Comparison of ENCODE assay signal across 17 cellular contexts in the genomic region with DNA sequence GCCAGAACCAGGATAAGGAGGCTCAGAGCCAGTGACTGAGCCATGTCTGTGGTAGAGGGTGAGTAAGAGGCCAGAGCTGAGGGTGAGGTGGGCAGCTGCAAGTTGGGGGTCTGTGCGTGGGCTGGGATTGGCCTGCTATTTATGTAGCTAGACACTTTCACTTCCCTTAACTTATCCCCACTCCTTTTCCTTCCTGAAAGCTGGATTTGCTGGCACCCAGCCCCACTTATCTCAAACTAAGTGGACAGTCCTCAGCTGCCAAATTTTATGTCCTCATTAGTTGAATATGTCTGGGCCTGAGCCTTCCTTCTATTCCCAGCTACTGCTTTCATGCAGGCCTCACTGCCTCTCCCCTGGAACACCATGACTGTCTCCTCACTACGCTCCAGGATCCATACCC. TPM values are rescaled to one million over a fixed set of nuclear protein-coding genes. Genes with fewer than 3 reads are reported as not detected.
DNase-seq lines count a peak whose midpoint lies in the region; ATAC-seq, FAIRE-seq and TF ChIP-seq lines count a peak whose summit lies in the region.
"Had no signal": no experiment of that assay in that cellular context is flagged by ENCODE, and none has a peak within 500 bp of the region (broad histone marks: within the 10 kb centered on the region; RNA-seq: fewer than 3 reads in every experiment).

A gene with protein sequence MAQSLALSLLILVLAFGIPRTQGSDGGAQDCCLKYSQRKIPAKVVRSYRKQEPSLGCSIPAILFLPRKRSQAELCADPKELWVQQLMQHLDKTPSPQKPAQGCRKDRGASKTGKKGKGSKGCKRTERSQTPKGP (minus strand): TSS at position 114 of the 400 bp plus-strand sequence. CDS start 70 bp downstream, at position 44.

- no peaks in the 10 kb centered on the region for H3K9me1 ChIP-seq in endothelial cell of umbilical vein (replicated peaks; ENCODE audit: control insufficient read depth, extremely low read depth, insufficient read depth, low read length)

- H3K4me3 ChIP-seq in endothelial cell of umbilical vein (replicated peaks in 1 of 3; ENCODE audit: insufficient read depth in 1 of 3, low read depth in 1 of 3, low read length in 3 of 3): no peak within 1 kb of the TSS
- no peak within 1 kb of the TSS for H3K4me3 ChIP-seq in left lung
- H3K4me3 ChIP-seq: GM23338 had no signal

- H3K27me3 ChIP-seq in endothelial cell of umbilical vein (ENCODE audit: control insufficient read depth in 2 of 2, insufficient read depth in 2 of 2, low read length in 2 of 2) (peaks cover 12 to 28% of the 10 kb centered on the region in 2 experiments), left lung (no peaks in the 10 kb centered on the region)

- H3K27ac Mint-ChIP-seq in stimulated activated effector memory CD8-positive, alpha-beta T cell treated with anti-CD3 and anti-CD28 coated beads, Interleukin-12 subunit alpha, Interleukin-12 subunit beta, amount 100 ng/mL, for 72 hours: no peak within 1 kb of the TSS
- H3K27ac Mint-ChIP-seq: activated CD4-positive, alpha-beta T cell treated with anti-CD3 and anti-CD28 coated beads, Interleukin-2, amount 10 ng/mL, durations not matched to agents 7 days and 5 days; activated T-helper 1 cell treated with anti-CD3 and anti-CD28 coated beads, Interleukin-12 subunit alpha, Interleukin-12 subunit beta, Interleukin-2, Interleukin-4 antibody, amounts not matched to agents 30 ng/mL and 10 ng/mL and 1 ng/mL, durations not matched to agents 14 hours and 24 hours and 36 hours; endodermal cell; GM23338; stimulated activated naive CD8-positive, alpha-beta T cell treated with anti-CD3 and anti-CD28 coated beads, Interleukin-15, Interleukin-2, amounts not matched to agents 100 ng/mL and 50 ng/mL, for 24 hours had no signal

- dilution Hi-C loops in endothelial cell of umbilical vein (cut with MboI; ENCODE audit: extremely low pct_ligation_motif_present, low sequenced_read_pairs): no loop called here

- no peak within 1 kb of the TSS for H3K4me2 ChIP-seq in endothelial cell of umbilical vein (ENCODE audit: insufficient read depth, low read length)
- H3K4me2 ChIP-seq: GM23338 had no signal

- no peaks in the 10 kb centered on the region for H3K79me2 ChIP-seq in endothelial cell of umbilical vein (ENCODE audit: control insufficient read depth, insufficient read depth, low read length)

- CTCF ChIA-PET in endothelial cell of umbilical vein (lab: Charles Lee): interaction anchor here (0.7 to 2.0 kb wide), 5 partner anchors 9 to 183 kb away, joined by 3 to 8 read pairs (median 3); no protein-coding TSS in a partner anchor

- TF ChIP-seq CTCF in endothelial cell of umbilical vein (IDR thresholded peaks at IDR 0.05; ENCODE audit: extremely low read depth in 1 of 2, insufficient read depth in 1 of 2, low read depth in 1 of 2, low read length in 2 of 2): no peak
- no peak for TF ChIP-seq CTCF in left lung (IDR thresholded peaks at IDR 0.05)

- peak; percentile 17 for ATAC-seq in left lung
- peak; percentile 19 for ATAC-seq in stimulated activated effector memory CD8-positive, alpha-beta T cell treated with anti-CD3 and anti-CD28 coated beads, Interleukin-12 subunit alpha, Interleukin-12 subunit beta, amount 100 ng/mL, for 72 hours
- ATAC-seq: GM23338 had no signal

- intact Hi-C loops in endothelial cell of umbilical vein (cut with micrococcal nuclease): no loop called here
- intact Hi-C loops in left lung (cut with DNase I): no loop called here

- H3K4me3 Mint-ChIP-seq in stimulated activated effector memory CD8-positive, alpha-beta T cell treated with anti-CD3 and anti-CD28 coated beads, Interleukin-12 subunit alpha, Interleukin-12 subunit beta, amount 100 ng/mL, for 72 hours: no peak within 1 kb of the TSS
- H3K4me3 Mint-ChIP-seq: activated CD4-positive, alpha-beta T cell treated with anti-CD3 and anti-CD28 coated beads, Interleukin-2, amount 10 ng/mL, durations not matched to agents 7 days and 5 days; activated T-helper 1 cell treated with anti-CD3 and anti-CD28 coated beads, Interleukin-12 subunit alpha, Interleukin-12 subunit beta, Interleukin-2, Interleukin-4 antibody, amounts not matched to agents 30 ng/mL and 10 ng/mL and 1 ng/mL, durations not matched to agents 14 hours and 24 hours and 36 hours; endodermal cell; GM23338; stimulated activated naive CD8-positive, alpha-beta T cell treated with anti-CD3 and anti-CD28 coated beads, Interleukin-15, Interleukin-2, amounts not matched to agents 100 ng/mL and 50 ng/mL, for 24 hours had no signal

- no peaks in the 10 kb centered on the region for H4K20me1 ChIP-seq in endothelial cell of umbilical vein (replicated peaks; ENCODE audit: control insufficient read depth, extremely low read depth, insufficient read depth, low read length)

- no peak within 1 kb of the TSS for H2AFZ ChIP-seq in endothelial cell of umbilical vein (ENCODE audit: low read depth, low read length)
- H2AFZ ChIP-seq: GM23338 had no signal

- no peaks in the 10 kb centered on the region for H3K9me3 Mint-ChIP-seq in stimulated activated effector memory CD8-positive, alpha-beta T cell treated with anti-CD3 and anti-CD28 coated beads, Interleukin-12 subunit alpha, Interleukin-12 subunit beta, amount 100 ng/mL, for 72 hours
- H3K9me3 Mint-ChIP-seq: activated CD4-positive, alpha-beta T cell treated with anti-CD3 and anti-CD28 coated beads, Interleukin-2, amount 10 ng/mL, durations not matched to agents 7 days and 5 days; activated T-helper 1 cell treated with anti-CD3 and anti-CD28 coated beads, Interleukin-12 subunit alpha, Interleukin-12 subunit beta, Interleukin-2, Interleukin-4 antibody, amounts not matched to agents 30 ng/mL and 10 ng/mL and 1 ng/mL, durations not matched to agents 14 hours and 24 hours and 36 hours; endodermal cell; GM23338; stimulated activated naive CD8-positive, alpha-beta T cell treated with anti-CD3 and anti-CD28 coated beads, Interleukin-15, Interleukin-2, amounts not matched to agents 100 ng/mL and 50 ng/mL, for 24 hours had no signal

- no peaks in the 10 kb centered on the region for H3K4me1 Mint-ChIP-seq in stimulated activated effector memory CD8-positive, alpha-beta T cell treated with anti-CD3 and anti-CD28 coated beads, Interleukin-12 subunit alpha, Interleukin-12 subunit beta, amount 100 ng/mL, for 72 hours
- H3K4me1 Mint-ChIP-seq: activated CD4-positive, alpha-beta T cell treated with anti-CD3 and anti-CD28 coated beads, Interleukin-2, amount 10 ng/mL, durations not matched to agents 7 days and 5 days; GM23338 had no signal

- FAIRE-seq in endothelial cell of umbilical vein (lab: Jason Lieb, UNC): no peak

- no peak for TF ChIP-seq POLR2A in endothelial cell of umbilical vein (IDR thresholded peaks at IDR 0.05; ENCODE audit: low read depth, low read length)

- BruUV-seq in endothelial cell of umbilical vein (replicated peaks; lab: Mats Ljungman, UMichigan): no TSS peak

- H3K9ac ChIP-seq in endothelial cell of umbilical vein (replicated peaks; ENCODE audit: extremely low read depth, insufficient read depth, low read length): no peak within 1 kb of the TSS

- H3K27ac ChIP-seq in endothelial cell of umbilical vein (ENCODE audit: insufficient read depth, low read depth, low read length) (no peak within 1 kb of the TSS), left lung (no peak within 1 kb of the TSS)

- POLR2A ChIA-PET in endothelial cell of umbilical vein (lab: Charles Lee): interaction anchor here (0.6 kb wide), 1 partner anchor 19 kb away, joined by 9 read pairs; a partner anchor contains a TSS

- H3K4me1 ChIP-seq in endothelial cell of umbilical vein (ENCODE audit: control insufficient read depth, extremely low read depth, insufficient read depth, low read length) (no peaks in the 10 kb centered on the region), left lung (no peaks in the 10 kb centered on the region)

- H3K36me3 Mint-ChIP-seq in stimulated activated effector memory CD8-positive, alpha-beta T cell treated with anti-CD3 and anti-CD28 coated beads, Interleukin-12 subunit alpha, Interleukin-12 subunit beta, amount 100 ng/mL, for 72 hours: no peaks in the 10 kb centered on the region

- H3K36me3 ChIP-seq in endothelial cell of umbilical vein (ENCODE audit: control insufficient read depth in 2 of 2, extremely low read depth in 1 of 2, insufficient read depth in 2 of 2, low read length in 2 of 2) (no peaks in the 10 kb centered on the region), left lung (no peaks in the 10 kb centered on the region)

- DNase-seq in NCI-H2029 (lab: John Stamatoyannopoulos, UW) (peak; percentile 4), endothelial cell of umbilical vein (ENCODE audit: low read depth, low spot score) (peak; percentile 61), left lung (no peak), amniotic stem cell (lab: John Stamatoyannopoulos, UW) (no peak), NOMO-1 (lab: John Stamatoyannopoulos, UW; ENCODE audit: unreplicated experiment in 2 of 2) (no peak), C1 segment of cervical spinal cord (lab: John Stamatoyannopoulos, UW) (no peak)
- no peak for DNase-seq in stimulated activated effector memory CD8-positive, alpha-beta T cell treated with anti-CD3 and anti-CD28 coated beads, Interleukin-12 subunit alpha, Interleukin-12 subunit beta, amount 100 ng/mL, for 72 hours (ENCODE audit: low spot score in 2 of 2)
- DNase-seq in activated CD4-positive, alpha-beta T cell treated with anti-CD3 and anti-CD28 coated beads, Interleukin-2, amount 50 U/mL, for 1 hour: no peak
- DNase-seq: activated CD4-positive, alpha-beta T cell treated with anti-CD3 and anti-CD28 coated beads, Interleukin-2, amount 10 ng/mL, durations not matched to agents 7 days and 5 days; endodermal cell; NCI-H2171; T-helper 2 cell had no signal

- H3K9me3 ChIP-seq in endothelial cell of umbilical vein (replicated peaks; ENCODE audit: control insufficient read depth, insufficient read depth, low read length) (no peaks in the 10 kb centered on the region), left lung (no peaks in the 10 kb centered on the region)

TF ChIP-seq in endothelial cell of umbilical vein, 7 proteins besides CTCF, POLR2A, EP300 and RAD21 (continues in another document):
- TF ChIP-seq, protein P1, sequence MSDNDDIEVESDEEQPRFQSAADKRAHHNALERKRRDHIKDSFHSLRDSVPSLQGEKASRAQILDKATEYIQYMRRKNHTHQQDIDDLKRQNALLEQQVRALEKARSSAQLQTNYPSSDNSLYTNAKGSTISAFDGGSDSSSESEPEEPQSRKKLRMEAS (IDR thresholded peaks at IDR 0.05; ENCODE audit: insufficient read depth, insufficient read length): no peak
- no peak for TF ChIP-seq MYC (IDR thresholded peaks at IDR 0.05; ENCODE audit: low read depth, low read length)

RNA-seq across cellular contexts. Expression of the gene that starts here (rescaled TPM):
- 0.85 TPM in 1 of 2 replicates, not detected in the other for total RNA-seq in endothelial cell of umbilical vein
- 0.17 TPM in 1 of 2 replicates, not detected in the other for polyA plus RNA-seq in endothelial cell of umbilical vein
- polyA plus RNA-seq in endothelial cell of umbilical vein (2011; cell fraction: cytosol; rRNA removed): 0.14 TPM in 1 of 2 replicates, not detected in the other
- polyA plus RNA-seq in endothelial cell of umbilical vein (2011; cell fraction: nucleus; rRNA removed): not detected in 2 replicates
- polyA plus RNA-seq in endothelial cell of umbilical vein (2012): not detected in 2 replicates
- 0.53 TPM in 1 of 2 replicates, not detected in the other for polyA minus RNA-seq in endothelial cell of umbilical vein
- polyA minus RNA-seq in endothelial cell of umbilical vein (2011; cell fraction: cytosol; rRNA and poly(A)+ RNA removed): not detected
- polyA minus RNA-seq in endothelial cell of umbilical vein (2011; cell fraction: nucleus; rRNA and poly(A)+ RNA removed): not detected in 2 replicates
- total RNA-seq in left lung: 100 to 1,000 TPM in 1 of 2 donors, 10 to 100 TPM in 1; 39.1 to 136 TPM
- total RNA-seq: activated CD4-positive, alpha-beta T cell treated with anti-CD3 and anti-CD28 coated beads, Interleukin-2, amount 10 ng/mL, durations not matched to agents 7 days and 5 days; activated T-helper 1 cell treated with anti-CD3 and anti-CD28 coated beads, Interleukin-12 subunit alpha, Interleukin-12 subunit beta, Interleukin-2, Interleukin-4 antibody, amounts not matched to agents 30 ng/mL and 10 ng/mL and 1 ng/mL, durations not matched to agents 14 hours and 24 hours and 36 hours; endodermal cell; GM23338; pulmonary artery endothelial cell had no signal
- polyA plus RNA-seq: BJ, GM23338 had no signal

Comparison
In these comparisons a context has a peak if more than half of its experiments do, and no peak if none do; other contexts are left out.
1. RNA of the gene that starts here (total RNA-seq): 39.1 to 136 TPM in left lung; 0.85 TPM in endothelial cell of umbilical vein; every median in the first group is over 10 times any median in the second.
2. Peak in DNase-seq in endothelial cell of umbilical vein; RNA of the gene not detected or under 1 TPM.